Comparison of ENCODE assay signal across 7 cellular contexts in the genomic region with DNA sequence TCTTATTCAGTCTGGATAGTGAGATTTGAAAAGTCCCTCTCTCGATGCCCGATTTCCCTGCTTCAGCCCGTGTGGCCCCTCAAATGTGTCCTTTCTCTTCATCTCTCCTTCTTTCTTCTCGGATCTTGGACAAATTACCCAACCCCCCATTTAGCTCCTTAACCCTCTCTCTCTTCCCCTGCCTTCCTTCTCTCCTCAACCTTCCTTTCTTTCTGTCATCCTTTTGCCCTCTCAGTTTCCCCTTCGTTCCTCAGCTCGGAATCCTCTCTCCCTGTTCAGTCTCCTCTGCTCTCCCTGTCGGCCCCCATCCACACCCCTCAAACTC. TPM values are rescaled to one million over a fixed set of nuclear protein-coding genes. Genes with fewer than 3 reads are reported as not detected.
DNase-seq lines count a peak whose midpoint lies in the region; FAIRE-seq and TF ChIP-seq lines count a peak whose summit lies in the region.

No MANE protein-coding gene starts in this region.

- H3K9me3 Mint-ChIP-seq in astrocyte (ENCODE audit: unreplicated experiment) (no peaks in the 10 kb centered on the region), chondrocyte (ENCODE audit: low read depth) (no peaks in the 10 kb centered on the region)

- H3K9me3 ChIP-seq in astrocyte (ENCODE audit: insufficient read depth, low read depth, low read length) = no peaks in the 10 kb centered on the region

- H3K27me3 ChIP-seq in HL-60 (ENCODE audit: insufficient read depth, poor library complexity, severe bottlenecking) = no peaks in the 10 kb centered on the region
- no peaks in the 10 kb centered on the region for H3K27me3 ChIP-seq in astrocyte (ENCODE audit: insufficient read depth, low read length)
- H3K27me3 ChIP-seq in layer of hippocampus (ENCODE audit: control insufficient read depth, insufficient read depth, low read length) = no peaks in the 10 kb centered on the region

- H3K4me1 Mint-ChIP-seq in astrocyte (ENCODE audit: low read depth, unreplicated experiment) = peaks cover 22% of the 10 kb centered on the region
- H3K4me1 Mint-ChIP-seq in chondrocyte (ENCODE audit: low read depth) = peaks cover 7% of the 10 kb centered on the region

- H3K27me3 Mint-ChIP-seq in astrocyte (ENCODE audit: low read depth, unreplicated experiment) (peaks cover 6% of the 10 kb centered on the region), chondrocyte (ENCODE audit: low read depth) (no peaks in the 10 kb centered on the region)

- H3K36me3 Mint-ChIP-seq in astrocyte (ENCODE audit: low read depth, unreplicated experiment) (no peaks in the 10 kb centered on the region), chondrocyte (ENCODE audit: low read depth) (no peaks in the 10 kb centered on the region)

- peak overlapping the region; percentile 100 for H3K9ac ChIP-seq in astrocyte (ENCODE audit: low read length)

- DNase-seq in HL-60 (ENCODE audit: low read depth in 1 of 2, low spot score in 1 of 2) (no peak), astrocyte (ENCODE audit: low read depth) (no peak), chondrocyte (ENCODE audit: low spot score) (no peak), NCI-H2029 (lab: John Stamatoyannopoulos, UW) (no peak), G401 (ENCODE audit: low spot score) (no peak)

- H3K4me1 ChIP-seq in astrocyte (ENCODE audit: insufficient read depth, low read length) = peaks cover 32% of the 10 kb centered on the region

- H2AFZ ChIP-seq in astrocyte (ENCODE audit: low read depth, low read length) = peak overlapping the region; percentile 92

- no peak for FAIRE-seq in astrocyte (lab: Jason Lieb, UNC)

- no peaks in the 10 kb centered on the region for H4K20me1 ChIP-seq in astrocyte (ENCODE audit: insufficient read depth, low read length)

- H3K4me2 ChIP-seq in astrocyte (ENCODE audit: low read length) = peak overlapping the region; percentile 100

- H3K27ac ChIP-seq in HL-60 (replicated peaks) = no peak overlapping the region
- peak overlapping the region; percentile 97 for H3K27ac ChIP-seq in astrocyte (ENCODE audit: low read depth, low read length)
- peak overlapping the region; percentile 93 for H3K27ac ChIP-seq in layer of hippocampus (ENCODE audit: low read depth, low read length)
- peak overlapping the region; percentile 98 for H3K27ac ChIP-seq in temporal lobe (ENCODE audit: low read depth, low read length)

- no peaks in the 10 kb centered on the region for H3K36me3 ChIP-seq in astrocyte (ENCODE audit: insufficient read depth, low read length)

- in situ Hi-C loops in G401 (cut with HindIII; ENCODE audit: low sequenced_read_pairs) = loop anchor here (25.0 kb wide), 1 partner anchor 146 kb away; no protein-coding TSS in a partner anchor

- no peak overlapping the region for H3K4me3 Mint-ChIP-seq in astrocyte (ENCODE audit: unreplicated experiment)
- no peak overlapping the region for H3K4me3 Mint-ChIP-seq in chondrocyte (ENCODE audit: unreplicated experiment)

- H3K27ac Mint-ChIP-seq in astrocyte (ENCODE audit: unreplicated experiment) (no peak overlapping the region), chondrocyte (ENCODE audit: unreplicated experiment) (no peak overlapping the region)

- H3K4me3 ChIP-seq in HL-60 (replicated peaks; ENCODE audit: insufficient read depth, low read length) = peak overlapping the region; percentile 65
- peak overlapping the region; percentile 71 for H3K4me3 ChIP-seq in astrocyte (ENCODE audit: insufficient read depth, low read depth, low read length)

- TF ChIP-seq CTCF in HL-60 (IDR thresholded peaks at IDR 0.05; ENCODE audit: insufficient read depth, low read length) (no peak), astrocyte (IDR thresholded peaks at IDR 0.05; ENCODE audit: insufficient read depth, low read depth, low read length) (no peak), chondrocyte (IDR thresholded peaks at IDR 0.05) (no peak)

- H3K79me2 ChIP-seq in astrocyte (ENCODE audit: insufficient read depth, low read length) = no peaks in the 10 kb centered on the region

RNA-seq across cellular contexts. Expression of gene GPR84, which starts 5.7 kb away (rescaled TPM):
- total RNA-seq in astrocyte (not detected in 2 replicates), temporal lobe (not detected), chondrocyte (not detected in 3 replicates)
- total RNA-seq in G401 (2014; rRNA removed; shearing (Covaris generic)) = 1.0 TPM in 1 of 2 replicates, not detected in the other

RNA-seq across cellular contexts. Expression of gene ZNF385A, which starts 26.0 kb away (rescaled TPM):
- total RNA-seq in astrocyte = 23.0 and 24.4 TPM in 2 replicates
- total RNA-seq in temporal lobe = 2.0 TPM
- total RNA-seq in chondrocyte = 5.5 to 6.8 TPM (median 6.4 TPM) in 3 replicates
- 6.0 and 8.6 TPM in 2 replicates for total RNA-seq in G401 (2014; rRNA removed; shearing (Covaris generic))

RNA-seq across cellular contexts. Expression of gene COPZ1, which starts 33.7 kb away (rescaled TPM):
- total RNA-seq in astrocyte (134 and 136 TPM in 2 replicates), temporal lobe (52.6 TPM), chondrocyte (101 to 119 TPM (median 108 TPM) in 3 replicates)
- 219 and 225 TPM in 2 replicates for total RNA-seq in G401 (2014; rRNA removed; shearing (Covaris generic))

RNA-seq across cellular contexts. Expression of gene NFE2, which starts 57.8 kb away (rescaled TPM):
- total RNA-seq in astrocyte (0.29 and 0.41 TPM in 2 replicates), temporal lobe (0.98 TPM), chondrocyte (not detected in 3 replicates)
- 13.7 and 18.5 TPM in 2 replicates for total RNA-seq in G401 (2014; rRNA removed; shearing (Covaris generic))
